Comparison of ENCODE assay signal across 10 cellular contexts in the genomic region with DNA sequence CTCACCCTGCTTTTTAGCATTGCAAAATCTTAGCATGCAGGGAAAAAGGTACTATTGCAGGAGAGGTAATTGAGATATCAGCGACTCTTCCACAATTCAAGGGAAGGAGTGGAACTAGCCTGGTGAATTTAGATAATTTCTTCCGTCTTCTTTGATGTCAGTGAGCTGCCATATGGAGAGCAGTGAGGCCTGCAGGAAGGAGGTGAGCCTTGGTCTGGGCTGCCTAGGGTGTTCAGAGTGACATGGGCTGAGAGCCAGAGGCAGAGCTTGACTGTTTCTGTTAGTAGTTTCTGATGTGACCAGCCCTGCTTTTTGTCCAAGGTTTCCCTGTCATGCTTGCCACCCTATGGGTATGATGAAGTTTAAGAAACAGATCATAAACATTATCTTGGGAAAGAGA. TPM values are rescaled to one million over a fixed set of nuclear protein-coding genes. Genes with fewer than 3 reads are reported as not detected.
DNase-seq lines count a peak whose midpoint lies in the region; ATAC-seq, FAIRE-seq and TF ChIP-seq lines count a peak whose summit lies in the region.
"Had no signal": no experiment of that assay in that cellular context is flagged by ENCODE, and none has a peak within 500 bp of the region (broad histone marks: within the 10 kb centered on the region; RNA-seq: fewer than 3 reads in every experiment).

No MANE protein-coding gene starts in this region.

- H4K5ac ChIP-seq in H1 (ENCODE audit: insufficient read length, low read depth, low read length): no peak overlapping the region

- peaks cover 4% of the 10 kb centered on the region; the same call in 1 of the 2 replicates for H3K79me1 ChIP-seq in H1 (ENCODE audit: low read depth, low read length)

- no peak for TF ChIP-seq EP300 in H1 (IDR thresholded peaks at IDR 0.05; ENCODE audit: borderline replicate concordance in 1 of 2, low read depth in 2 of 2, low read length in 2 of 2)

- H2AK5ac ChIP-seq in H1 (ENCODE audit: low read depth, low read length): peak overlapping the region; percentile 66; the same call in 1 of the 2 replicates

- 0 out of 2 replicates have a peak overlapping the region, but pooled peaks have one; percentile 13 for H2BK15ac ChIP-seq in H1 (ENCODE audit: low read length)

- no peak overlapping the region for H3K4ac ChIP-seq in H1 (replicated peaks; ENCODE audit: insufficient read length, low read depth, low read length)

- no peak for TF ChIP-seq CTCF in HL-60 (IDR thresholded peaks at IDR 0.05; ENCODE audit: insufficient read depth, low read length)
- no peak for TF ChIP-seq CTCF in H1 (IDR thresholded peaks at IDR 0.05; ENCODE audit: control extremely low read depth in 1 of 3, insufficient read depth in 1 of 3, low read depth in 1 of 3, low read length in 3 of 3)
- no peak for TF ChIP-seq CTCF in coronary artery (IDR thresholded peaks at IDR 0.05)

- H3K4me1 ChIP-seq in H1 (replicated peaks in 1 of 4; ENCODE audit: control insufficient read depth in 3 of 4, insufficient read depth in 4 of 4, low read length in 3 of 4): peaks cover 0 to 2% (median under 1%) of the 10 kb centered on the region in 4 experiments; a peak in 2 of 7 replicates

- H3K9me3 Mint-ChIP-seq in T-helper 1 cell treated with Interleukin-12 subunit alpha and Interleukin-12 subunit beta and Interleukin-4 antibody, amounts not matched to agents 30 μg/mL and 1 μg/mL, for 36 hours: no peaks in the 10 kb centered on the region
- H3K9me3 Mint-ChIP-seq in stimulated activated naive B cell treated with anti-CD40 and anti-IgM and Interleukin-4, amounts not matched to agents 10 μg/mL and 1 μg/mL and 100 μg/mL, for 72 hours: no peaks in the 10 kb centered on the region
- H3K9me3 Mint-ChIP-seq: neural crest cell had no signal

- no peaks in the 10 kb centered on the region for H3K23me2 ChIP-seq in H1 (ENCODE audit: low read depth, low read length)

- POLR2A ChIA-PET in H1 (lab: Charles Lee; ENCODE audit: partially characterized antibody): no interaction called here

- no peak overlapping the region for H3K4me2 ChIP-seq in H1 (ENCODE audit: insufficient read depth in 1 of 2, low read depth in 2 of 2, low read length in 2 of 2)

- WGBS in H1 (ENCODE audit: extremely low coverage in 1 of 2, insufficient coverage in 1 of 2, insufficient read length in 1 of 2, insufficient replicate concordance in 2 of 2, low coverage in 1 of 2, low lambda C conversion rate in 2 of 2, missing lambda C conversion rate in 1 of 2), 2 experiments: 56% methylated on average over 2 of the region's 2 CpGs; no CpG with 5 or more reads in 1 of the 2 experiments

- no peaks in the 10 kb centered on the region for H3K9me3 ChIP-seq in H1 (ENCODE audit: insufficient read depth in 2 of 2, low read depth in 1 of 2, low read length in 1 of 2)
- H3K9me3 ChIP-seq: HAP-1 had no signal

- no peak for FAIRE-seq in H1 (lab: Jason Lieb, UNC)

- no peak overlapping the region for H2BK120ac ChIP-seq in H1 (replicated peaks; ENCODE audit: low read depth, low read length)

- no peak overlapping the region for H2BK12ac ChIP-seq in H1 (ENCODE audit: low read depth, low read length)

- no peaks in the 10 kb centered on the region for H3K36me3 ChIP-seq in H1 (ENCODE audit: control insufficient read depth in 2 of 4, insufficient read depth in 4 of 4, low read length in 3 of 4)
- H3K36me3 ChIP-seq: HAP-1 had no signal

- no peak overlapping the region for H2BK20ac ChIP-seq in H1 (ENCODE audit: low read length)

- H3K4me3 ChIP-seq in HL-60 (replicated peaks; ENCODE audit: insufficient read depth, low read length) (no peak overlapping the region), H1 (ENCODE audit: extremely low read depth in 1 of 4, insufficient read depth in 2 of 4, low read depth in 3 of 4, low read length in 4 of 4) (no peak overlapping the region), coronary artery (no peak overlapping the region)
- H3K4me3 ChIP-seq: HAP-1 had no signal

- H3K36me3 Mint-ChIP-seq in T-helper 1 cell treated with Interleukin-12 subunit alpha and Interleukin-12 subunit beta and Interleukin-4 antibody, amounts not matched to agents 30 μg/mL and 1 μg/mL, for 36 hours (ENCODE audit: low read depth): peaks cover 19% of the 10 kb centered on the region
- peaks cover 17 to 24% of the 10 kb centered on the region in 2 donors for H3K36me3 Mint-ChIP-seq in stimulated activated naive B cell treated with anti-CD40 and anti-IgM and Interleukin-4, amounts not matched to agents 10 μg/mL and 1 μg/mL and 100 μg/mL, for 72 hours

- peaks cover 0 to 65% of the 10 kb centered on the region in 2 experiments; a peak in 2 of 4 replicates for H3K79me2 ChIP-seq in H1 (ENCODE audit: control insufficient read depth in 1 of 2, insufficient read depth in 2 of 2, low read length in 2 of 2)

- no peak for TF ChIP-seq POLR2A in H1 (IDR thresholded peaks at IDR 0.05; ENCODE audit: control extremely low read depth in 1 of 2, low read depth in 2 of 2, low read length in 2 of 2)

- H3K27ac Mint-ChIP-seq in T-helper 1 cell treated with Interleukin-12 subunit alpha and Interleukin-12 subunit beta and Interleukin-4 antibody, amounts not matched to agents 30 μg/mL and 1 μg/mL, for 36 hours: peak overlapping the region; percentile 11
- peak overlapping the region; percentile 92 for H3K27ac Mint-ChIP-seq in stimulated activated naive B cell treated with anti-CD40 and anti-IgM and Interleukin-4, amounts not matched to agents 10 μg/mL and 1 μg/mL and 100 μg/mL, for 72 hours

- no peak for TF ChIP-seq RAD21 in H1 (IDR thresholded peaks at IDR 0.05 in 1 of 2, conservative IDR thresholded peaks at IDR 0.05 in 1 of 2; ENCODE audit: low read depth in 2 of 2, low read length in 2 of 2)

- H3K27me3 ChIP-seq in HL-60 (ENCODE audit: insufficient read depth, poor library complexity, severe bottlenecking) (no peaks in the 10 kb centered on the region), H1 (replicated peaks in 1 of 4; ENCODE audit: control insufficient read depth in 3 of 4, extremely low read depth in 1 of 4, insufficient read depth in 3 of 4, low read length in 3 of 4) (no peaks in the 10 kb centered on the region)

- no peak overlapping the region for H3K56ac ChIP-seq in H1 (replicated peaks; ENCODE audit: insufficient read length, low read depth, low read length)

- H3K9ac ChIP-seq in H1 (replicated peaks in 1 of 4; ENCODE audit: extremely low read depth in 1 of 4, low read depth in 3 of 4, low read length in 3 of 4): no peak overlapping the region; a peak in 1 of 7 replicates

- peak; percentile 37 to 44 for ATAC-seq in stimulated activated naive B cell treated with anti-CD40 and anti-IgM and Interleukin-4, amounts not matched to agents 10 μg/mL and 1 μg/mL and 100 μg/mL, for 72 hours (replicated peaks)

- peaks cover 20% of the 10 kb centered on the region for H3K4me1 Mint-ChIP-seq in T-helper 1 cell treated with Interleukin-12 subunit alpha and Interleukin-12 subunit beta and Interleukin-4 antibody, amounts not matched to agents 30 μg/mL and 1 μg/mL, for 36 hours (ENCODE audit: low read depth)
- peaks cover 19 to 53% of the 10 kb centered on the region in 2 donors for H3K4me1 Mint-ChIP-seq in stimulated activated naive B cell treated with anti-CD40 and anti-IgM and Interleukin-4, amounts not matched to agents 10 μg/mL and 1 μg/mL and 100 μg/mL, for 72 hours

- no peak overlapping the region for H4K8ac ChIP-seq in H1 (ENCODE audit: extremely low read depth, insufficient read depth, low read length)

- H3K27ac ChIP-seq in HL-60 (replicated peaks) (peak overlapping the region; percentile 20; the same call in 1 of the 2 replicates), H1 (ENCODE audit: low read depth, low read length) (no peak overlapping the region), coronary artery (peak overlapping the region in 1 of 2 donors; percentile 5)

- H2AFZ ChIP-seq in H1 (ENCODE audit: low read length): no peak overlapping the region

- CTCF ChIA-PET in H1 (lab: Charles Lee; ENCODE audit: partially characterized antibody): interaction anchor here (0.8 kb wide), 1 partner anchor 33 kb away, joined by 3 read pairs; no protein-coding TSS in a partner anchor

- no peak overlapping the region for H2BK5ac ChIP-seq in H1 (ENCODE audit: low read depth, low read length)

- no peak overlapping the region for H3K18ac ChIP-seq in H1 (ENCODE audit: extremely low read depth, low read length)

- no peak overlapping the region for H3K14ac ChIP-seq in H1 (ENCODE audit: insufficient read length)

- H3K27me3 Mint-ChIP-seq in T-helper 1 cell treated with Interleukin-12 subunit alpha and Interleukin-12 subunit beta and Interleukin-4 antibody, amounts not matched to agents 30 μg/mL and 1 μg/mL, for 36 hours (ENCODE audit: low read depth): no peaks in the 10 kb centered on the region
- no peaks in the 10 kb centered on the region for H3K27me3 Mint-ChIP-seq in stimulated activated naive B cell treated with anti-CD40 and anti-IgM and Interleukin-4, amounts not matched to agents 10 μg/mL and 1 μg/mL and 100 μg/mL, for 72 hours

- peak overlapping the region; percentile 30 for H3K4me3 Mint-ChIP-seq in T-helper 1 cell treated with Interleukin-12 subunit alpha and Interleukin-12 subunit beta and Interleukin-4 antibody, amounts not matched to agents 30 μg/mL and 1 μg/mL, for 36 hours
- H3K4me3 Mint-ChIP-seq in stimulated activated naive B cell treated with anti-CD40 and anti-IgM and Interleukin-4, amounts not matched to agents 10 μg/mL and 1 μg/mL and 100 μg/mL, for 72 hours: peak overlapping the region; percentile 26 to 58
- H3K4me3 Mint-ChIP-seq: neural crest cell had no signal

- H4K91ac ChIP-seq in H1 (replicated peaks; ENCODE audit: insufficient read length, low read length): no peak overlapping the region

- H4K20me1 ChIP-seq in H1 (replicated peaks in 1 of 2; ENCODE audit: control insufficient read depth in 1 of 2, insufficient read depth in 2 of 2, low read length in 2 of 2): no peaks in the 10 kb centered on the region

- no peak for DNase-seq in T-helper 1 cell
- DNase-seq in HL-60 (ENCODE audit: low read depth in 1 of 2, low spot score in 1 of 2): no peak
- DNase-seq in H1 (ENCODE audit: low read depth in 1 of 2, low spot score in 2 of 2): no peak
- no peak for DNase-seq in stimulated activated naive B cell treated with anti-CD40 and anti-IgM and Interleukin-4, amounts not matched to agents 10 μg/mL and 1 μg/mL and 100 μg/mL, for 72 hours
- DNase-seq in T-helper 9 cell: no peak
- no peak for DNase-seq in stimulated activated CD4-positive, alpha-beta T cell treated with anti-CD3 and anti-CD28 coated beads, Interleukin-2, amount 100 ng/mL, for 48 hours
- no peak for DNase-seq in coronary artery (ENCODE audit: low spot score)

- H3K23ac ChIP-seq in H1 (ENCODE audit: insufficient read length): no peak overlapping the region

RNA-seq across cellular contexts. Expression of gene KAT6B, which starts 28.6 kb away (rescaled TPM):
- total RNA-seq in H1 (2021; fragmentation: NEBNext Ultra II Directional; extraction: Animal tissue kit (Norgen Biotek cat#: 25700)): 30.8 and 32.4 TPM in 2 replicates
- 7.3 and 10.1 TPM in 2 replicates for polyA plus RNA-seq in H1 (2011; rRNA removed)
- polyA plus RNA-seq in H1 (2011; cell fraction: cytosol; rRNA removed): 7.3 TPM
- polyA plus RNA-seq in H1 (2011; cell fraction: nucleus; rRNA removed): 19.5 TPM
- polyA plus RNA-seq in H1 (2012, experiment 1 of 2): 11.3 to 13.5 TPM (median 12.4 TPM) in 4 replicates
- 0.97 TPM for polyA plus RNA-seq in H1 (2012, experiment 2 of 2)
- polyA plus RNA-seq in H1 (2013, experiment 1 of 2): 11.0 TPM
- 10.1 TPM for polyA plus RNA-seq in H1 (2013, experiment 2 of 2)
- polyA minus RNA-seq in H1 (2011; rRNA and poly(A)+ RNA removed): 27.4 and 32.4 TPM in 2 replicates
- 14.3 TPM for polyA minus RNA-seq in H1 (2011; cell fraction: cytosol; rRNA and poly(A)+ RNA removed)
- 62.5 TPM for polyA minus RNA-seq in H1 (2011; cell fraction: nucleus; rRNA and poly(A)+ RNA removed)
